1 cellular context compared by ENCODE assay signal in genomic region chr3:139388077-139388476, GRCh38.
TF ChIP-seq lines count a peak whose summit lies in the region.

No MANE protein-coding gene starts in this region.

TF ChIP-seq in HepG2, 621 proteins besides CTCF, POLR2A, EP300 and RAD21:
- TF ChIP-seq ESRRA (CRISPR knock-in tag; IDR thresholded peaks at IDR 0.05; ENCODE audit: low read depth) (no peak), ZNF747 (CRISPR knock-in tag; IDR thresholded peaks at IDR 0.05; ENCODE audit: borderline replicate concordance) (no peak), GFI1 (CRISPR knock-in tag; IDR thresholded peaks at IDR 0.05; ENCODE audit: borderline replicate concordance) (no peak), POGZ (CRISPR knock-in tag; IDR thresholded peaks at IDR 0.05) (no peak), HNF1B (CRISPR knock-in tag; IDR thresholded peaks at IDR 0.05) (no peak), ZNF468 (CRISPR knock-in tag; IDR thresholded peaks at IDR 0.05) (no peak), AFF4 (CRISPR knock-in tag; IDR thresholded peaks at IDR 0.05) (no peak), FIP1L1 (IDR thresholded peaks at IDR 0.05; ENCODE audit: borderline replicate concordance, insufficient read depth, low read depth, low read length) (no peak), REL (CRISPR knock-in tag; conservative IDR thresholded peaks at IDR 0.05) (no peak), SPEN (CRISPR knock-in tag; IDR thresholded peaks at IDR 0.05; ENCODE audit: low read depth) (no peak), ZFP36 (IDR thresholded peaks at IDR 0.05; ENCODE audit: borderline replicate concordance, low read depth, low read length, partially characterized antibody) (no peak), ARNTL (CRISPR knock-in tag; IDR thresholded peaks at IDR 0.05) (no peak), CEBPG (CRISPR knock-in tag; IDR thresholded peaks at IDR 0.05) (no peak), ZKSCAN5 (CRISPR knock-in tag; IDR thresholded peaks at IDR 0.05) (no peak)
